In genomic region chr21:44005071-44005470, GRCh38 we compare ENCODE assay signal across 17 cellular contexts.
"Had no signal": no experiment of that assay in that cellular context is flagged by ENCODE, and none has a peak within 500 bp of the region (broad histone marks: within the 10 kb centered on the region; RNA-seq: fewer than 3 reads in every experiment).

No MANE protein-coding gene starts in this region.

- H3K36me3 ChIP-seq: breast epithelium, gastrocnemius medialis had no signal

- H3K4me3 ChIP-seq: breast epithelium, gastrocnemius medialis, lung, skin epidermis had no signal

- H3K4me1 ChIP-seq: breast epithelium, gastrocnemius medialis had no signal

- H3K27ac ChIP-seq: gastrocnemius medialis had no signal

- DNase-seq: activated CD4-positive, alpha-beta T cell treated with anti-CD3 and anti-CD28 coated beads, Interleukin-2, amount 10 ng/mL, durations not matched to agents 7 days and 5 days; activated CD8-positive, alpha-beta T cell treated with anti-CD3 and anti-CD28 coated beads, Interleukin-2, amount 10 ng/mL, durations not matched to agents 7 days and 5 days; activated naive CD4-positive, alpha-beta T cell treated with anti-CD3 and anti-CD28 coated beads, Interleukin-2, amount 50 U/mL, for 16 hours; activated T-cell treated with anti-CD3 and anti-CD28 coated beads, Interleukin-2, amount 50 U/mL, for 24 hours; aorta; cortex of kidney; effector CD4-positive, alpha-beta T cell; gastrocnemius medialis; midbrain; nephron progenitor cell; nucleus accumbens; stimulated activated CD4-positive, alpha-beta T cell treated with anti-CD3 and anti-CD28 coated beads, Interleukin-15, amount 100 ng/mL, for 24 hours; stimulated activated CD4-positive, alpha-beta T cell treated with anti-CD3 and anti-CD28 coated beads, Interleukin-2, amount 100 ng/mL, for 48 hours had no signal

- H3K9me3 ChIP-seq: breast epithelium, gastrocnemius medialis had no signal

- H3K27me3 ChIP-seq: breast epithelium, gastrocnemius medialis had no signal

- ATAC-seq: activated CD8-positive, alpha-beta T cell treated with anti-CD3 and anti-CD28 coated beads, Interleukin-2, amount 10 ng/mL, durations not matched to agents 7 days and 5 days; esophagus mucosa; gastrocnemius medialis had no signal
